In the genomic region with DNA sequence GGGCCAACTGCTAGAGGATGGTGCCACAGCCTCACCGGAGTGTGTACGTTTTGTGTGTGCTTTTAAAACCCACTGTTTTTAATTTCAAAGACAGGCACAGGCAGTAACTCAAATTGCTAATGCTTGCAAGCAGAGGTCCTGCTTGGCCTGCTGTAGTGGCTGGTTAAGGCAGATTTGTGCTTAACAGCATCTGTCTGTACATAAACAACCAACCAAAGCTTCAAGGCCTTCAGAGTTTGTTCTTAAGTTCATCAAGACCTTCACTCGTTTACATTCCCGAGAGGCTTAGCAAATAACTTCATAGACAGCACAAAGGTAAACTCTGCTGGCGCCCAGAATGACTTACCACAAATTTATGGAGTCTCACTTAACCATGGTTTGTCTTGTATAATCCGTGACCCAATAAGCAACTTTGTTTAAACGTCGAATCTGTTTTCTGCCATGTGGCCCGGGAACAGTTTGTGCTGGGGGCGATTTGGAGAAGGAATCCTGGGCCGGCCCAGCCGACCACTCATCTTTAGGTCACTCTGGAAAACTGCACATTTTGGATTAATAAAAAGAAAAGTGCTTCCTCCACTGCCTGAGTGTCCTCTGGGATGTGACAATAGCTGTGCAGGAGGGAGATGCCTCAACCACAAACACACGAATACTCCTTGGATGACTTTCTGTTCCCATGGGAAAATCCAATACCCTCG, we compare ENCODE assay signal across 8 cellular contexts. TPM values are rescaled to one million over a fixed set of nuclear protein-coding genes. Genes with fewer than 3 reads are reported as not detected.
DNase-seq lines count a peak whose midpoint lies in the region; ATAC-seq and TF ChIP-seq lines count a peak whose summit lies in the region.

No MANE protein-coding gene starts in this region.

- no peaks in the 10 kb centered on the region for H3K9me3 ChIP-seq in upper lobe of right lung

- H3K27ac Mint-ChIP-seq in activated naive CD4-positive, alpha-beta T cell treated with anti-CD3 and anti-CD28 coated beads, Interleukin-2, amount 50 U/mL, for 72 hours: peak overlapping the region; percentile 17 to 48
- no peak overlapping the region for H3K27ac Mint-ChIP-seq in activated naive CD4-positive, alpha-beta T cell treated with anti-CD3 and anti-CD28 coated beads, Interleukin-2, amount 10 ng/mL, durations not matched to agents 7 days and 5 days
- peak overlapping the region; percentile 23 for H3K27ac Mint-ChIP-seq in dendritic cell treated with granulocyte-macrophage colony-stimulating factor and Interleukin-4, amounts not matched to agents 40 ng/mL and 50 ng/mL, for 4 days
- peak overlapping the region; percentile 81 to 82 for H3K27ac Mint-ChIP-seq in natural killer cell

- TF ChIP-seq CTCF in natural killer cell (IDR thresholded peaks at IDR 0.05): no peak
- no peak for TF ChIP-seq CTCF in upper lobe of right lung (IDR thresholded peaks at IDR 0.05)

- no peak for ATAC-seq in activated naive CD4-positive, alpha-beta T cell treated with anti-CD3 and anti-CD28 coated beads, Interleukin-2, amount 50 U/mL, for 72 hours
- ATAC-seq in natural killer cell (no peak), upper lobe of right lung (no peak), left lobe of liver (no peak), GM18868 (IDR thresholded peaks at IDR 0.05; ENCODE audit: unreplicated experiment) (no peak)

- peaks cover 80% of the 10 kb centered on the region for H3K4me1 ChIP-seq in upper lobe of right lung

- peak overlapping the region; percentile 67 for H3K27ac ChIP-seq in upper lobe of right lung

- CTCF ChIA-PET in activated naive CD4-positive, alpha-beta T cell treated with anti-CD3 and anti-CD28 coated beads, Interleukin-2, amount 10 ng/mL, durations not matched to agents 7 days and 5 days (lab: Charles Lee): no interaction called here

- no peaks in the 10 kb centered on the region for H3K27me3 ChIP-seq in upper lobe of right lung

- H3K4me1 Mint-ChIP-seq in activated naive CD4-positive, alpha-beta T cell treated with anti-CD3 and anti-CD28 coated beads, Interleukin-2, amount 10 ng/mL, durations not matched to agents 7 days and 5 days: peaks cover 37% of the 10 kb centered on the region
- peaks cover 88% of the 10 kb centered on the region for H3K4me1 Mint-ChIP-seq in dendritic cell treated with granulocyte-macrophage colony-stimulating factor and Interleukin-4, amounts not matched to agents 40 ng/mL and 50 ng/mL, for 4 days (ENCODE audit: low read depth)
- peaks cover 73 to 79% of the 10 kb centered on the region in 2 donors for H3K4me1 Mint-ChIP-seq in natural killer cell

- no peaks in the 10 kb centered on the region for H3K9me3 Mint-ChIP-seq in activated naive CD4-positive, alpha-beta T cell treated with anti-CD3 and anti-CD28 coated beads, Interleukin-2, amount 50 U/mL, for 72 hours
- H3K9me3 Mint-ChIP-seq in activated naive CD4-positive, alpha-beta T cell treated with anti-CD3 and anti-CD28 coated beads, Interleukin-2, amount 10 ng/mL, durations not matched to agents 7 days and 5 days: no peaks in the 10 kb centered on the region
- no peaks in the 10 kb centered on the region for H3K9me3 Mint-ChIP-seq in dendritic cell treated with granulocyte-macrophage colony-stimulating factor and Interleukin-4, amounts not matched to agents 40 ng/mL and 50 ng/mL, for 4 days
- no peaks in the 10 kb centered on the region for H3K9me3 Mint-ChIP-seq in natural killer cell

- H3K36me3 ChIP-seq in upper lobe of right lung: no peaks in the 10 kb centered on the region

- H3K27me3 Mint-ChIP-seq in activated naive CD4-positive, alpha-beta T cell treated with anti-CD3 and anti-CD28 coated beads, Interleukin-2, amount 10 ng/mL, durations not matched to agents 7 days and 5 days: no peaks in the 10 kb centered on the region
- H3K27me3 Mint-ChIP-seq in dendritic cell treated with granulocyte-macrophage colony-stimulating factor and Interleukin-4, amounts not matched to agents 40 ng/mL and 50 ng/mL, for 4 days: no peaks in the 10 kb centered on the region
- no peaks in the 10 kb centered on the region for H3K27me3 Mint-ChIP-seq in natural killer cell (ENCODE audit: low read depth in 2 of 2)

- H3K36me3 Mint-ChIP-seq in activated naive CD4-positive, alpha-beta T cell treated with anti-CD3 and anti-CD28 coated beads, Interleukin-2, amount 50 U/mL, for 72 hours: peaks cover 0 to 14% of the 10 kb centered on the region in 2 donors
- peaks cover 28% of the 10 kb centered on the region for H3K36me3 Mint-ChIP-seq in activated naive CD4-positive, alpha-beta T cell treated with anti-CD3 and anti-CD28 coated beads, Interleukin-2, amount 10 ng/mL, durations not matched to agents 7 days and 5 days
- H3K36me3 Mint-ChIP-seq in dendritic cell treated with granulocyte-macrophage colony-stimulating factor and Interleukin-4, amounts not matched to agents 40 ng/mL and 50 ng/mL, for 4 days (ENCODE audit: low read depth): peaks cover 67% of the 10 kb centered on the region
- H3K36me3 Mint-ChIP-seq in natural killer cell: no peaks in the 10 kb centered on the region

- no peak overlapping the region for H3K4me3 ChIP-seq in upper lobe of right lung

- H3K4me3 Mint-ChIP-seq in activated naive CD4-positive, alpha-beta T cell treated with anti-CD3 and anti-CD28 coated beads, Interleukin-2, amount 10 ng/mL, durations not matched to agents 7 days and 5 days: no peak overlapping the region
- H3K4me3 Mint-ChIP-seq in dendritic cell treated with granulocyte-macrophage colony-stimulating factor and Interleukin-4, amounts not matched to agents 40 ng/mL and 50 ng/mL, for 4 days: no peak overlapping the region
- no peak overlapping the region for H3K4me3 Mint-ChIP-seq in natural killer cell

- intact Hi-C loops in dendritic cell treated with granulocyte-macrophage colony-stimulating factor and Interleukin-4, amounts not matched to agents 40 ng/mL and 50 ng/mL, for 4 days (cut with micrococcal nuclease): no loop called here
- intact Hi-C loops in natural killer cell (cut with micrococcal nuclease): no loop called here
- intact Hi-C loops in upper lobe of right lung (cut with DNase I): no loop called here

- no peak for DNase-seq in activated naive CD4-positive, alpha-beta T cell treated with anti-CD3 and anti-CD28 coated beads, Interleukin-2, amount 50 U/mL, for 72 hours (ENCODE audit: low spot score in 2 of 2)
- DNase-seq in activated naive CD4-positive, alpha-beta T cell treated with anti-CD3 and anti-CD28 coated beads, Interleukin-2, amount 10 ng/mL, durations not matched to agents 7 days and 5 days: no peak
- no peak for DNase-seq in natural killer cell
- DNase-seq in upper lobe of right lung: no peak
- no peak for DNase-seq in left lobe of liver (ENCODE audit: low spot score)
- DNase-seq in NCI-H2196 (lab: John Stamatoyannopoulos, UW; ENCODE audit: unreplicated experiment): no peak

RNA-seq across cellular contexts. Expression of gene CAPZB, which starts 58.1 kb away (rescaled TPM):
- 100 to 1,000 TPM; 404 to 419 TPM for total RNA-seq in activated naive CD4-positive, alpha-beta T cell treated with anti-CD3 and anti-CD28 coated beads, Interleukin-2, amount 50 U/mL, for 72 hours
- total RNA-seq in natural killer cell: 100 to 1,000 TPM; 369 to 393 (median 375) TPM
- 237 TPM for total RNA-seq in upper lobe of right lung
- total RNA-seq in left lobe of liver: 91.4 TPM
